1 cellular context compared by ENCODE assay signal in the genomic region with DNA sequence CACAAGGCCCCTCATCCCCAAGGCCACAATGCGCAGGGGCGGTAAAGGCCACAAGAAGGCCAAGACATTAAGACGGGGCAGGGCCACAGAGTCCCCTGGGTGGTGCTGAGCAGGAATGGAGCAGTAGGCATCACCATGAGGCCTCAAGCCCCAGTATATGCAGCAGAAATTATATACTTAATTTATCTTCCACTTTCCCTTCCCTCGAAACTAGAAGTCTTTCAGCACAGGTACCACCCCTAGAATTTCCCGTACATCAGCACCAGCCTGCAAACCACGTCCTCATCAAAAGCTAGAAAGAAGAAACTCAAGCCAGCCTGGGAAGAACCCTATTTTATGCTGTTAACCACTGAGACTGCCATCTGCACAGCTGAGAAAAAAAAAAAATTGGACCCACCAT.
TF ChIP-seq lines count a peak whose summit lies in the region.

No MANE protein-coding gene starts in this region.

TF ChIP-seq in A549, 52 proteins besides CTCF, POLR2A, EP300 and RAD21 (continued from another document):
- TF ChIP-seq, protein P1, sequence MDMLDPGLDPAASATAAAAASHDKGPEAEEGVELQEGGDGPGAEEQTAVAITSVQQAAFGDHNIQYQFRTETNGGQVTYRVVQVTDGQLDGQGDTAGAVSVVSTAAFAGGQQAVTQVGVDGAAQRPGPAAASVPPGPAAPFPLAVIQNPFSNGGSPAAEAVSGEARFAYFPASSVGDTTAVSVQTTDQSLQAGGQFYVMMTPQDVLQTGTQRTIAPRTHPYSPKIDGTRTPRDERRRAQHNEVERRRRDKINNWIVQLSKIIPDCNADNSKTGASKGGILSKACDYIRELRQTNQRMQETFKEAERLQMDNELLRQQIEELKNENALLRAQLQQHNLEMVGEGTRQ (IDR thresholded peaks at IDR 0.05) = no peak
